ENCODE assay signal across 8 cellular contexts in the genomic region with DNA sequence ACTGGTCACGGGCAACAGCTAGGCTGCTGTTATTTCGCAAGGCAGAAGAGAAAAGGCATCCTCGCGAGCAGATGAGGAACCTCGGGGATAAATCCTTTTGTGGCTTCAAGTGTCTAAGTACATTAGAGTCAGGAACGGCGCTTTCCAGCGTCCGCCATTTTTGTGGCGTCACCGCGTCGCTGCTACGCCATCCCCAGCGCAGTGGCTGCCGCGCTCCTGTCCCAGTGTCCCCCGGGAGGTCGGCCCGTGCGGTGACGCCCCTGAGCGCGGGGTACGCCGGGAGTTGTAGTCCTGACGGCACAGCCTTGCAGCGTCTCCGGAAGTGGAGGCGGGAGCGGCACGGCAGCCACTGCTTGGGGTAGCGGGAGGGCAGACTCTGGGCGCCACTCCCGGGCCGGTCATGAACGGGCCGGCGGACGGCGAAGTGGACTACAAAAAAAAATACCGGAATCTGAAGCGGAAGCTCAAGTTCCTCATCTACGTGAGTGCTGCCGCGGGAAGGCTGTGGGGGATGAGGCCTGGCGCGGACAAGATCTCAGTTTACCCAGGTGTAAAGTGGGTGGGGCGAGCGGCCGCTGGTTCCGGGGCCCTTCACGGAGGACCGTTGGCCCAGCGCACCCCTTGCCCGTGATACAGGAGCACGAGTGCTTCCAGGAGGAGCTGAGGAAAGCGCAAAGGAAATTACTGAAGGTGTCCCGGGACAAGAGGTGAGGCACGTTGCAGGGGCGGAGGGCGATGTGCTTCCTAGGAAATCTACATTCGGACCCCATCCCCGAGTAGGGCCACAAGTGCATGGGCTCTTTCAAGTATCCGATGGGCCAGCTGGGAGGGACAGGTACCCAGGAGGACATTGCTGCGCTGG. TPM values are rescaled to one million over a fixed set of nuclear protein-coding genes. Genes with fewer than 3 reads are reported as not detected.
A peak's percentile ranks its signal among the peaks of the same experiment; 100 is the strongest.
DNase-seq lines count a peak whose midpoint lies in the region; ATAC-seq, FAIRE-seq and TF ChIP-seq lines count a peak whose summit lies in the region.

A gene with protein sequence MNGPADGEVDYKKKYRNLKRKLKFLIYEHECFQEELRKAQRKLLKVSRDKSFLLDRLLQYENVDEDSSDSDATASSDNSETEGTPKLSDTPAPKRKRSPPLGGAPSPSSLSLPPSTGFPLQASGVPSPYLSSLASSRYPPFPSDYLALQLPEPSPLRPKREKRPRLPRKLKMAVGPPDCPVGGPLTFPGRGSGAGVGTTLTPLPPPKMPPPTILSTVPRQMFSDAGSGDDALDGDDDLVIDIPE (plus strand): TSS at position 331 of the 862 bp plus-strand sequence. CDS start 70 bp downstream, at position 401.

- 0 to 1% (median 0%) methylated on average over 26 to 66 of the region's 66 CpGs for WGBS in adrenal gland, 4 donors
- 0 to 1% (median 1%) methylated on average over 24 to 66 of the region's 66 CpGs for WGBS in heart left ventricle, 4 donors

- peaks cover 0 to 29% of the 10 kb centered on the region in 2 donors for H3K36me3 ChIP-seq in adrenal gland (replicated peaks in 1 of 2)
- peaks cover 0 to 62% (median 44%) of the 10 kb centered on the region in 9 donors for H3K36me3 ChIP-seq in heart left ventricle
- H3K36me3 ChIP-seq in upper lobe of right lung: peaks cover 40% of the 10 kb centered on the region

- H3K27me3 ChIP-seq in adrenal gland (no peaks in the 10 kb centered on the region), heart left ventricle (no peaks in the 10 kb centered on the region), upper lobe of right lung (no peaks in the 10 kb centered on the region)

- TF ChIP-seq POLR2A in GM12891 (IDR thresholded peaks at IDR 0.05; ENCODE audit: low read depth, low read length) (peak; percentile 79), adrenal gland (IDR thresholded peaks at IDR 0.05) (peak in 1 of 2 donors; percentile 65), heart left ventricle (IDR thresholded peaks at IDR 0.05) (peak in 1 of 2 donors; percentile 58)

- intact Hi-C loops in adrenal gland (cut with DNase I) (loop anchor here in 1 of 2 donors (10.0 kb wide), 1 partner anchor 71 kb away; a partner anchor contains a TSS), heart left ventricle (cut with DNase I) (loop anchor here in 9 of 10 donors (1.0 to 10.0 kb wide), 12 partner anchors 19 to 191 kb away; a partner anchor contains a TSS), posterior cingulate gyrus (cut with DNase I) (loop anchor here (1.0 to 10.0 kb wide), 2 partner anchors 23 to 181 kb away; a partner anchor contains a TSS), upper lobe of right lung (cut with DNase I) (loop anchor here (10.0 kb wide), 1 partner anchor 71 kb away; a partner anchor contains a TSS)

- H3K9me3 ChIP-seq in adrenal gland (replicated peaks in 1 of 3) (no peaks in the 10 kb centered on the region), heart left ventricle (no peaks in the 10 kb centered on the region), upper lobe of right lung (no peaks in the 10 kb centered on the region)

- FAIRE-seq in GM12891 (lab: Jason Lieb, UNC): peak; percentile 97

- H3K4me1 ChIP-seq in adrenal gland (replicated peaks in 1 of 2) (peaks cover 17 to 24% of the 10 kb centered on the region in 2 donors), heart left ventricle (peaks cover 0 to 31% (median 18%) of the 10 kb centered on the region in 12 donors), upper lobe of right lung (peaks cover 23% of the 10 kb centered on the region)

- DNase-seq in GM12891 (ENCODE audit: insufficient read length, low spot score) (peak; percentile 100), NCI-H1436 (lab: John Stamatoyannopoulos, UW) (peak; percentile 97), T-helper 1 cell (peak; percentile 97 to 99 (median 98)), adrenal gland (peak; percentile 98 to 99 (median 99)), heart left ventricle (peak; percentile 99 to 100 (median 99)), posterior cingulate gyrus (peak; percentile 99 to 100 (median 100)), upper lobe of right lung (peak; percentile 100)

- H3K27ac ChIP-seq in adrenal gland: peak within 1 kb of the TSS; percentile 82 to 97 (median 94)
- H3K27ac ChIP-seq in heart left ventricle: peak within 1 kb of the TSS; percentile 88 to 100 (median 96)
- H3K27ac ChIP-seq in upper lobe of right lung: peak within 1 kb of the TSS; percentile 97

- H3K4me3 ChIP-seq in adrenal gland (peak within 1 kb of the TSS; percentile 30 to 83 (median 51)), heart left ventricle (peak within 1 kb of the TSS; percentile 53 to 95 (median 80)), upper lobe of right lung (peak within 1 kb of the TSS; percentile 98)

- TF ChIP-seq CTCF in adrenal gland (IDR thresholded peaks at IDR 0.05) (no peak), heart left ventricle (IDR thresholded peaks at IDR 0.05) (no peak), upper lobe of right lung (IDR thresholded peaks at IDR 0.05) (no peak)

- peak; percentile 95 for ATAC-seq in HG02798 (IDR thresholded peaks at IDR 0.05; ENCODE audit: poor library complexity, unreplicated experiment)
- peak; percentile 98 to 99 (median 98) for ATAC-seq in heart left ventricle
- ATAC-seq in upper lobe of right lung: peak; percentile 97

TF ChIP-seq in GM12891, 5 proteins besides CTCF, POLR2A, EP300 and RAD21:
- TF ChIP-seq PAX5 (IDR thresholded peaks at IDR 0.05; ENCODE audit: insufficient read depth, low read length, severe bottlenecking) (no peak), TAF1 (IDR thresholded peaks at IDR 0.05; ENCODE audit: low read depth, low read length) (peak; percentile 90), POU2F2 (IDR thresholded peaks at IDR 0.05; ENCODE audit: low read depth, low read length) (no peak; the same call in 1 of the 2 replicates), POLR2AphosphoS5 (IDR thresholded peaks at IDR 0.05; ENCODE audit: low read depth, low read length) (peak; percentile 69; the same call in 1 of the 2 replicates), SPI1 (IDR thresholded peaks at IDR 0.05; ENCODE audit: low read depth, low read length) (no peak)

RNA-seq across cellular contexts. Expression of the gene that starts here (rescaled TPM):
- 51.9 TPM for polyA plus RNA-seq in GM12891 (2012; ENCODE audit: low read depth, missing spikeins)
- 100 to 1,000 TPM in 2 of 8 donors, 10 to 100 TPM in 6; 31.8 to 120 (median 73.4) TPM for total RNA-seq in adrenal gland
- 100 to 1,000 TPM in 2 of 3 donors, 10 to 100 TPM in 1; 42.8 to 362 (median 103) TPM for polyA plus RNA-seq in adrenal gland
- total RNA-seq in heart left ventricle: 10 to 100 TPM; 27.6 to 65.4 (median 32.6) TPM
- 10 to 100 TPM; 60.9 to 71.5 TPM for polyA plus RNA-seq in heart left ventricle
- total RNA-seq in upper lobe of right lung: 65.3 TPM

Comparison
In these comparisons a context has a peak if more than half of its experiments do, and no peak if none do; other contexts are left out.
1. Peak in every context shown above with its lines: DNase-seq, ATAC-seq, H3K4me3 ChIP-seq and H3K27ac ChIP-seq.